Comparison of ENCODE assay signal across 19 cellular contexts in genomic region chr6:18115356-18115755, GRCh38. TPM values are rescaled to one million over a fixed set of nuclear protein-coding genes. Genes with fewer than 3 reads are reported as not detected.
DNase-seq lines count a peak whose midpoint lies in the region; ATAC-seq, FAIRE-seq and TF ChIP-seq lines count a peak whose summit lies in the region.
"Had no signal": no experiment of that assay in that cellular context is flagged by ENCODE, and none has a peak within 500 bp of the region (broad histone marks: within the 10 kb centered on the region; RNA-seq: fewer than 3 reads in every experiment).

No MANE protein-coding gene starts in this region.

- H2AFZ ChIP-seq in K562 (ENCODE audit: low read depth, low read length): peak overlapping the region; percentile 22; the same call in 1 of the 2 replicates
- H2AFZ ChIP-seq: parathyroid adenoma had no signal

- peak; percentile 22 for DNase-seq in stimulated activated CD4-positive, alpha-beta T cell treated with anti-CD3 and anti-CD28 coated beads, Interleukin-4, amount 100 ng/mL, for 24 hours
- no peak for DNase-seq in stimulated activated CD4-positive, alpha-beta T cell treated with anti-CD3 and anti-CD28 coated beads, Interleukin-4, amount 100 ng/mL, for 4 hours
- peak; percentile 77 for DNase-seq in RCC 7860 (ENCODE audit: low spot score)
- DNase-seq in K562 (ENCODE audit: extremely low read depth in 1 of 4, low spot score in 3 of 4): no peak
- no peak for DNase-seq in Calu3
- no peak for DNase-seq in HK-2 (ENCODE audit: unreplicated experiment)
- no peak for DNase-seq in DMS 273 treated with DMSO at 0.1 percent for 48 hours (lab: John Stamatoyannopoulos, UW)
- DNase-seq: adrenal gland, BE2C, colonic mucosa, DMS79, heart right ventricle, HFFc6, NCI-H1417 treated with DMSO at 0.1 percent for 48 hours, NCI-H446 treated with DMSO at 0.1 percent for 48 hours, RPMI8226, upper lobe of left lung had no signal

- no peak overlapping the region for H3K27ac Mint-ChIP-seq in Calu3 (ENCODE audit: unreplicated experiment)
- H3K27ac Mint-ChIP-seq: HFFc6 had no signal

- H3K27me3 ChIP-seq in K562 (ENCODE audit: control insufficient read depth in 2 of 2, insufficient read depth in 2 of 2, low read length in 2 of 2): no peaks in the 10 kb centered on the region; a peak in 1 of 5 replicates
- H3K27me3 ChIP-seq: adrenal gland, BE2C, colonic mucosa, heart right ventricle, upper lobe of left lung had no signal

- no peaks in the 10 kb centered on the region for H3K9me3 ChIP-seq in K562 (replicated peaks; ENCODE audit: control insufficient read depth, insufficient read depth, low read depth, low read length)
- H3K9me3 ChIP-seq: adrenal gland, BE2C, colonic mucosa, upper lobe of left lung had no signal

- H3K36me3 Mint-ChIP-seq in Calu3 (ENCODE audit: insufficient read depth, unreplicated experiment): no peaks in the 10 kb centered on the region

- no peaks in the 10 kb centered on the region for H3K27me3 Mint-ChIP-seq in Calu3 (ENCODE audit: unreplicated experiment)

- no peak overlapping the region for H3K27ac ChIP-seq in K562 (ENCODE audit: extremely low read depth, low read depth, low read length)
- H3K27ac ChIP-seq: adrenal gland, colonic mucosa, heart right ventricle, parathyroid adenoma, upper lobe of left lung had no signal

- ATAC-seq in K562 (no peak), HG03095 (IDR thresholded peaks at IDR 0.05; ENCODE audit: unreplicated experiment) (no peak)
- ATAC-seq: heart right ventricle had no signal

- H3K79me2 ChIP-seq in K562 (ENCODE audit: control insufficient read depth, insufficient read depth, low read length): no peaks in the 10 kb centered on the region
- H3K79me2 ChIP-seq: parathyroid adenoma had no signal

- POLR2A ChIA-PET in K562 (lab: Yijun Ruan, JAX): interaction anchor here (0.6 to 1.0 kb wide), 2 partner anchors 13 to 44 kb away, joined by 3 read pairs; no protein-coding TSS in a partner anchor

- H3K4me1 Mint-ChIP-seq in Calu3 (ENCODE audit: low read depth, unreplicated experiment): no peaks in the 10 kb centered on the region

- in situ Hi-C loops in K562 (cut with MboI): no loop called here

- H3K4me3 Mint-ChIP-seq in Calu3 (ENCODE audit: low read depth, unreplicated experiment): no peak overlapping the region
- H3K4me3 Mint-ChIP-seq: HFFc6 had no signal

- no peak for TF ChIP-seq POLR2A in K562 (conservative IDR thresholded peaks at IDR 0.05)

- BruUV-seq in K562 (replicated peaks; lab: Mats Ljungman, UMichigan): no TSS peak
- BruUV-seq in Calu3 (replicated peaks; lab: Mats Ljungman, UMichigan): no TSS peak

- TF ChIP-seq RAD21 in K562 (CRISPR knock-in tag; conservative IDR thresholded peaks at IDR 0.05 in 1 of 2, IDR thresholded peaks at IDR 0.05 in 1 of 2): no peak

- TF ChIP-seq CTCF in K562 (IDR thresholded peaks at IDR 0.05 in 2 of 3, conservative IDR thresholded peaks at IDR 0.05 in 1 of 3; ENCODE audit: insufficient read depth in 2 of 3, low read depth in 1 of 3, low read length in 3 of 3): no peak
- TF ChIP-seq CTCF in Calu3 (IDR thresholded peaks at IDR 0.05; ENCODE audit: unreplicated experiment): no peak

- CTCF ChIA-PET in K562 (lab: Yijun Ruan, JAX; ENCODE audit: low intra/inter-chr PET ratio) (no interaction called here), Calu3 (lab: Charles Lee) (no interaction called here)

- WGBS in K562 (ENCODE audit: insufficient coverage, low coverage, missing lambda C conversion rate): 23% methylated on average over 2 of the region's 2 CpGs

- TF ChIP-seq EP300 in K562 (IDR thresholded peaks at IDR 0.05; ENCODE audit: low read length): no peak

- intact Hi-C loops in K562 (cut with micrococcal nuclease): loop anchor here (5.0 kb wide), 1 partner anchor 528 kb away; no protein-coding TSS in a partner anchor
- intact Hi-C loops in Calu3 (cut with micrococcal nuclease; ENCODE audit: unreplicated experiment): no loop called here

- H3K9ac ChIP-seq in K562 (ENCODE audit: insufficient read depth in 1 of 2, low read depth in 2 of 2, low read length in 2 of 2): no peak overlapping the region
- H3K9ac ChIP-seq: parathyroid adenoma had no signal

- no peaks in the 10 kb centered on the region for H4K20me1 ChIP-seq in K562 (replicated peaks; ENCODE audit: control insufficient read depth, insufficient read depth, low read length)

- H3K36me3 ChIP-seq in K562 (ENCODE audit: control insufficient read depth, insufficient read depth, low read length): no peaks in the 10 kb centered on the region
- H3K36me3 ChIP-seq: adrenal gland, BE2C, colonic mucosa, heart right ventricle, upper lobe of left lung had no signal

- no peak overlapping the region for H3K4me2 ChIP-seq in K562 (ENCODE audit: insufficient read depth, low read length)

- no peaks in the 10 kb centered on the region for H3K9me3 Mint-ChIP-seq in Calu3 (ENCODE audit: low read depth, unreplicated experiment)
- H3K9me3 Mint-ChIP-seq: HFFc6 had no signal

- H3K4me1 ChIP-seq in K562 (replicated peaks in 1 of 2; ENCODE audit: control insufficient read depth in 2 of 2, insufficient read depth in 2 of 2, low read length in 2 of 2): peaks cover 0 to 3% of the 10 kb centered on the region in 2 experiments; a peak in 1 of 5 replicates
- H3K4me1 ChIP-seq: adrenal gland, BE2C, heart right ventricle, parathyroid adenoma, upper lobe of left lung had no signal

- FAIRE-seq in RCC 7860 (lab: Jason Lieb, UNC): peak; percentile 89
- no peak for FAIRE-seq in K562 (lab: Jason Lieb, UNC)

- H3K4me3 ChIP-seq in K562: no peak overlapping the region
- H3K4me3 ChIP-seq: adrenal gland, colonic mucosa, heart right ventricle, upper lobe of left lung had no signal

- no peaks in the 10 kb centered on the region for H3K9me1 ChIP-seq in K562 (ENCODE audit: control insufficient read depth, insufficient read depth, low read length)

TF ChIP-seq in K562, 482 proteins besides CTCF, POLR2A, EP300 and RAD21 (continues in another document):
- peak; percentile 22; the same call in 1 of the 2 replicates for TF ChIP-seq ZNF316 (IDR thresholded peaks at IDR 0.05)
- TF ChIP-seq KHSRP (IDR thresholded peaks at IDR 0.05): no peak
- no peak for TF ChIP-seq ZNF444 (CRISPR knock-in tag; IDR thresholded peaks at IDR 0.05)

RNA-seq across cellular contexts. Expression of gene NHLRC1, which starts 7.1 kb away (rescaled TPM):
- not detected in 2 replicates for total RNA-seq in K562 (2011; cell fraction: chromatin; rRNA removed; ENCODE audit: low replicate concordance)
- not detected in 2 replicates for total RNA-seq in K562 (2011; cell fraction: nucleolus; rRNA removed)
- not detected in 2 replicates for total RNA-seq in K562 (2011; cell fraction: nucleoplasm; rRNA removed)
- not detected in 2 replicates for total RNA-seq in K562 (2014; rRNA removed)
- not detected in 2 replicates for total RNA-seq in K562 (2014; rRNA removed; fragmentation: Illumina TruSeq; extraction: Trizol)
- not detected in 2 replicates for total RNA-seq in K562 (2015; rRNA removed; fragmentation: Illumina TruSeq; extraction: Trizol)
- total RNA-seq in K562 (2021): not detected in 2 replicates
- polyA plus RNA-seq in K562 (2011; rRNA removed): not detected in 2 replicates
- polyA plus RNA-seq in K562 (2011; cell fraction: cytosol; rRNA removed): not detected in 2 replicates
- polyA plus RNA-seq in K562 (2011; cell fraction: nucleus; rRNA removed): not detected in 2 replicates
- not detected in 2 replicates for polyA plus RNA-seq in K562 (2012)
- polyA plus RNA-seq in K562 (2014; fragmentation: Illumina TruSeq; extraction: Trizol): not detected in 2 replicates
- polyA plus RNA-seq in K562 (2014; fragmentation: Nextera tagmentation; extraction: Ambion mirVana): not detected
- not detected in 2 replicates for polyA plus RNA-seq in K562 (2014; rRNA removed)
- polyA minus RNA-seq in K562 (2011; rRNA and poly(A)+ RNA removed): not detected in 2 replicates
- polyA minus RNA-seq in K562 (2011; cell fraction: cytosol; rRNA and poly(A)+ RNA removed): not detected in 2 replicates
- polyA minus RNA-seq in K562 (2011; cell fraction: nucleus; rRNA and poly(A)+ RNA removed): not detected in 2 replicates
- total RNA-seq in Calu3 (2022): 0.92 and 1.1 TPM in 2 replicates

RNA-seq across cellular contexts. Expression of gene TPMT, which starts 39.5 kb away (rescaled TPM):
- total RNA-seq in K562 (2011; cell fraction: chromatin; rRNA removed; ENCODE audit: low replicate concordance): 8.8 and 14.9 TPM in 2 replicates
- total RNA-seq in K562 (2011; cell fraction: nucleolus; rRNA removed): 6.3 and 6.7 TPM in 2 replicates
- total RNA-seq in K562 (2011; cell fraction: nucleoplasm; rRNA removed): 9.2 and 12.9 TPM in 2 replicates
- total RNA-seq in K562 (2014; rRNA removed): 26.1 and 26.2 TPM in 2 replicates
- total RNA-seq in K562 (2014; rRNA removed; fragmentation: Illumina TruSeq; extraction: Trizol): 48.0 and 52.2 TPM in 2 replicates
- 43.7 and 46.5 TPM in 2 replicates for total RNA-seq in K562 (2015; rRNA removed; fragmentation: Illumina TruSeq; extraction: Trizol)
- total RNA-seq in K562 (2021): 24.2 and 24.5 TPM in 2 replicates
- polyA plus RNA-seq in K562 (2011; rRNA removed): 42.7 and 67.4 TPM in 2 replicates
- 20.1 and 30.5 TPM in 2 replicates for polyA plus RNA-seq in K562 (2011; cell fraction: cytosol; rRNA removed)
- polyA plus RNA-seq in K562 (2011; cell fraction: nucleus; rRNA removed): 5.7 and 9.6 TPM in 2 replicates
- polyA plus RNA-seq in K562 (2012): 36.9 and 50.3 TPM in 2 replicates
- polyA plus RNA-seq in K562 (2014; fragmentation: Illumina TruSeq; extraction: Trizol): 41.6 and 51.6 TPM in 2 replicates
- polyA plus RNA-seq in K562 (2014; fragmentation: Nextera tagmentation; extraction: Ambion mirVana): 10 to 100 TPM; 43.8 to 48.0 TPM
- 35.9 and 42.6 TPM in 2 replicates for polyA plus RNA-seq in K562 (2014; rRNA removed)
- polyA minus RNA-seq in K562 (2011; rRNA and poly(A)+ RNA removed): 41.8 and 46.2 TPM in 2 replicates
- 7.1 and 14.4 TPM in 2 replicates for polyA minus RNA-seq in K562 (2011; cell fraction: cytosol; rRNA and poly(A)+ RNA removed)
- polyA minus RNA-seq in K562 (2011; cell fraction: nucleus; rRNA and poly(A)+ RNA removed): 3.6 and 6.4 TPM in 2 replicates
- total RNA-seq in Calu3 (2022): 7.6 and 9.4 TPM in 2 replicates

RNA-seq across cellular contexts. Expression of gene KDM1B, which starts 39.9 kb away (rescaled TPM):
- total RNA-seq in K562 (2011; cell fraction: chromatin; rRNA removed; ENCODE audit: low replicate concordance): 27.5 and 41.4 TPM in 2 replicates
- 13.7 and 14.7 TPM in 2 replicates for total RNA-seq in K562 (2011; cell fraction: nucleolus; rRNA removed)
- total RNA-seq in K562 (2011; cell fraction: nucleoplasm; rRNA removed): 23.5 and 27.9 TPM in 2 replicates
- total RNA-seq in K562 (2014; rRNA removed) (24.6 and 29.1 TPM in 2 replicates), K562 (2014; rRNA removed; fragmentation: Illumina TruSeq; extraction: Trizol) (35.1 and 36.3 TPM in 2 replicates), K562 (2015; rRNA removed; fragmentation: Illumina TruSeq; extraction: Trizol) (37.5 and 38.7 TPM in 2 replicates), K562 (2021) (43.0 and 47.4 TPM in 2 replicates), Calu3 (2022) (11.3 and 13.5 TPM in 2 replicates)
- polyA plus RNA-seq in K562 (2011; rRNA removed) (40.5 and 58.9 TPM in 2 replicates), K562 (2014; fragmentation: Illumina TruSeq; extraction: Trizol) (34.9 and 46.1 TPM in 2 replicates), K562 (2014; fragmentation: Nextera tagmentation; extraction: Ambion mirVana) (1 to 10 TPM; 1.4 to 1.7 TPM), K562 (2014; rRNA removed) (29.0 and 33.8 TPM in 2 replicates)
- 32.8 and 37.0 TPM in 2 replicates for polyA plus RNA-seq in K562 (2011; cell fraction: cytosol; rRNA removed)
- polyA plus RNA-seq in K562 (2011; cell fraction: nucleus; rRNA removed): 20.4 and 20.6 TPM in 2 replicates
- polyA plus RNA-seq in K562 (2012): 40.5 and 40.6 TPM in 2 replicates
- 92.3 and 93.1 TPM in 2 replicates for polyA minus RNA-seq in K562 (2011; rRNA and poly(A)+ RNA removed)
- polyA minus RNA-seq in K562 (2011; cell fraction: cytosol; rRNA and poly(A)+ RNA removed): 33.8 and 36.1 TPM in 2 replicates
- polyA minus RNA-seq in K562 (2011; cell fraction: nucleus; rRNA and poly(A)+ RNA removed): 13.2 and 20.1 TPM in 2 replicates

Comparison
In these comparisons a context has a peak if more than half of its experiments do, and no peak if none do; other contexts are left out.
1. DNase-seq: peak in stimulated activated CD4-positive, alpha-beta T cell treated with anti-CD3 and anti-CD28 coated beads, Interleukin-4, amount 100 ng/mL, for 24 hours (single experiment) and RCC 7860 (single experiment); none in stimulated activated CD4-positive, alpha-beta T cell treated with anti-CD3 and anti-CD28 coated beads, Interleukin-4, amount 100 ng/mL, for 4 hours (0 of 2), K562 (0 of 4), Calu3 (single experiment), HK-2 (single experiment) and DMS 273 treated with DMSO at 0.1 percent for 48 hours (single experiment).